In genomic region chr12:129903092-129903945, GRCh38 we compare ENCODE assay signal across 18 cellular contexts. TPM values are rescaled to one million over a fixed set of nuclear protein-coding genes. Genes with fewer than 3 reads are reported as not detected.
DNase-seq lines count a peak whose midpoint lies in the region; ATAC-seq, FAIRE-seq and TF ChIP-seq lines count a peak whose summit lies in the region.
"Had no signal": no experiment of that assay in that cellular context is flagged by ENCODE, and none has a peak within 500 bp of the region (broad histone marks: within the 10 kb centered on the region; RNA-seq: fewer than 3 reads in every experiment).

No MANE protein-coding gene starts in this region.

- H4K8ac ChIP-seq in mesendoderm (ENCODE audit: low read depth, low read length): no peak overlapping the region

- peak overlapping the region; percentile 94 for H3K18ac ChIP-seq in mesendoderm (ENCODE audit: low read length)

- H2AK5ac ChIP-seq in mesendoderm (ENCODE audit: low read length): no peak overlapping the region

- H4K5ac ChIP-seq in mesendoderm (ENCODE audit: low read length): no peak overlapping the region

- no peak overlapping the region for H2BK5ac ChIP-seq in mesendoderm (ENCODE audit: low read length)

- ATAC-seq in natural killer cell treated with Interleukin-12 subunit alpha and Interleukin-12 subunit beta and Interleukin-15 and Interleukin-18, amount 100 ng/mL, for 72 hours: peak; percentile 40 to 45
- no peak for ATAC-seq in natural killer cell

- no peaks in the 10 kb centered on the region for H3K36me3 ChIP-seq in ectodermal cell (ENCODE audit: control insufficient read depth, insufficient read depth, low read length)
- H3K36me3 ChIP-seq in mesendoderm (ENCODE audit: control insufficient read depth, insufficient read depth, low read length): no peaks in the 10 kb centered on the region
- H3K36me3 ChIP-seq: ovary, Peyer's patch had no signal

- no peak overlapping the region for H3K4me3 Mint-ChIP-seq in natural killer cell treated with Interleukin-12 subunit alpha and Interleukin-12 subunit beta and Interleukin-15 and Interleukin-18, amount 100 ng/mL, for 72 hours
- no peak overlapping the region for H3K4me3 Mint-ChIP-seq in natural killer cell
- H3K4me3 Mint-ChIP-seq in endothelial cell (ENCODE audit: unreplicated experiment): no peak overlapping the region
- H3K4me3 Mint-ChIP-seq: activated naive CD8-positive, alpha-beta T cell; memory B cell had no signal

- peak overlapping the region; percentile 51 for H2BK120ac ChIP-seq in mesendoderm (ENCODE audit: low read depth, low read length)

- H3K27me3 ChIP-seq in ectodermal cell (ENCODE audit: control insufficient read depth, insufficient read depth, low read length, poor library complexity, severe bottlenecking) (peaks cover 83% of the 10 kb centered on the region), mesendoderm (ENCODE audit: insufficient read depth, low read length, poor library complexity) (peaks cover 4% of the 10 kb centered on the region)
- H3K27me3 ChIP-seq: ovary had no signal

- H3K27me3 Mint-ChIP-seq in natural killer cell treated with Interleukin-12 subunit alpha and Interleukin-12 subunit beta and Interleukin-15 and Interleukin-18, amount 100 ng/mL, for 72 hours: peaks cover 40 to 43% of the 10 kb centered on the region in 2 donors
- peaks cover 34 to 49% of the 10 kb centered on the region in 2 donors for H3K27me3 Mint-ChIP-seq in natural killer cell (ENCODE audit: low read depth in 2 of 2)
- peaks cover 23% of the 10 kb centered on the region for H3K27me3 Mint-ChIP-seq in endothelial cell (ENCODE audit: unreplicated experiment)

- peak overlapping the region; percentile 46 for H3K4me3 ChIP-seq in ectodermal cell (ENCODE audit: insufficient read depth, low read depth, low read length)
- H3K4me3 ChIP-seq in mesendoderm (ENCODE audit: low read length): peak overlapping the region; percentile 60
- H3K4me3 ChIP-seq: ovary, Peyer's patch had no signal

- intact Hi-C loops in natural killer cell (cut with micrococcal nuclease): no loop called here

- peak overlapping the region; percentile 85 for H3K23ac ChIP-seq in mesendoderm (ENCODE audit: low read length)

- peaks cover 12% of the 10 kb centered on the region for H3K79me2 ChIP-seq in mesendoderm (ENCODE audit: control insufficient read depth, insufficient read depth, low read length)

- no peaks in the 10 kb centered on the region for H3K36me3 Mint-ChIP-seq in natural killer cell treated with Interleukin-12 subunit alpha and Interleukin-12 subunit beta and Interleukin-15 and Interleukin-18, amount 100 ng/mL, for 72 hours
- H3K36me3 Mint-ChIP-seq in natural killer cell: no peaks in the 10 kb centered on the region
- H3K36me3 Mint-ChIP-seq in endothelial cell (ENCODE audit: low read depth, unreplicated experiment): peaks cover 11% of the 10 kb centered on the region
- H3K36me3 Mint-ChIP-seq: activated naive CD8-positive, alpha-beta T cell; memory B cell had no signal

- H3K27ac Mint-ChIP-seq in natural killer cell treated with Interleukin-12 subunit alpha and Interleukin-12 subunit beta and Interleukin-15 and Interleukin-18, amount 100 ng/mL, for 72 hours: no peak overlapping the region
- no peak overlapping the region for H3K27ac Mint-ChIP-seq in natural killer cell
- H3K27ac Mint-ChIP-seq in endothelial cell (ENCODE audit: unreplicated experiment): no peak overlapping the region
- H3K27ac Mint-ChIP-seq: activated naive CD8-positive, alpha-beta T cell; memory B cell had no signal

- FAIRE-seq in urothelium cell line (lab: Jason Lieb, UNC): no peak

- peak overlapping the region; percentile 70 for H3K4me2 ChIP-seq in mesendoderm (ENCODE audit: low read length)

- no peaks in the 10 kb centered on the region for H3K9me3 Mint-ChIP-seq in natural killer cell treated with Interleukin-12 subunit alpha and Interleukin-12 subunit beta and Interleukin-15 and Interleukin-18, amount 100 ng/mL, for 72 hours
- H3K9me3 Mint-ChIP-seq in natural killer cell: no peaks in the 10 kb centered on the region
- peaks cover 45% of the 10 kb centered on the region for H3K9me3 Mint-ChIP-seq in endothelial cell (ENCODE audit: unreplicated experiment)
- H3K9me3 Mint-ChIP-seq: memory B cell had no signal

- no peak for DNase-seq in natural killer cell treated with Interleukin-12 subunit alpha and Interleukin-12 subunit beta and Interleukin-15 and Interleukin-18, amount 100 ng/mL, for 72 hours (ENCODE audit: low spot score)
- no peak for DNase-seq in natural killer cell
- DNase-seq in mesendoderm: peak; percentile 63
- DNase-seq in urothelium cell line (ENCODE audit: low spot score): peak; percentile 26
- no peak for DNase-seq in NCI-H2081 treated with DMSO at 0.1 percent for 48 hours (lab: John Stamatoyannopoulos, UW)
- no peak for DNase-seq in endothelial cell (ENCODE audit: low spot score)
- DNase-seq in AG20443 (ENCODE audit: low spot score): no peak
- DNase-seq: ACHN; activated CD4-positive, CD25-positive, alpha-beta regulatory T cell treated with anti-CD3 and anti-CD28 coated beads, Interleukin-2, amount 50 U/mL, for 72 hours; Calu3; hippocampal formation; NCI-H2171 treated with DMSO at 0.1 percent for 48 hours; ovary; Peyer's patch; T-helper 1 cell had no signal

- H2BK15ac ChIP-seq in mesendoderm (replicated peaks; ENCODE audit: low read depth): no peak overlapping the region

- peak overlapping the region; percentile 89 for H3K56ac ChIP-seq in mesendoderm (ENCODE audit: low read length)

- peak overlapping the region; percentile 93 for H3K4ac ChIP-seq in mesendoderm (ENCODE audit: low read depth, low read length)

- H3K79me1 ChIP-seq in mesendoderm (ENCODE audit: low read length): peaks cover 10% of the 10 kb centered on the region

- peak overlapping the region; percentile 81 for H3K9ac ChIP-seq in mesendoderm (ENCODE audit: low read length)

- H3K4me1 Mint-ChIP-seq in natural killer cell treated with Interleukin-12 subunit alpha and Interleukin-12 subunit beta and Interleukin-15 and Interleukin-18, amount 100 ng/mL, for 72 hours (ENCODE audit: low read depth in 2 of 2): no peaks in the 10 kb centered on the region
- H3K4me1 Mint-ChIP-seq in natural killer cell (no peaks in the 10 kb centered on the region), endothelial cell (ENCODE audit: unreplicated experiment) (no peaks in the 10 kb centered on the region)
- H3K4me1 Mint-ChIP-seq: memory B cell had no signal

- TF ChIP-seq CTCF in natural killer cell (IDR thresholded peaks at IDR 0.05) (no peak), endothelial cell (IDR thresholded peaks at IDR 0.05; ENCODE audit: unreplicated experiment) (no peak)

- WGBS in ectodermal cell, 2 experiments: 0 to 1% methylated on average over 93 of the region's 93 CpGs
- WGBS in mesendoderm (ENCODE audit: extremely low coverage, insufficient coverage, low lambda C conversion rate): no CpG with 5 or more reads among the region's 93 CpGs

- H3K4me1 ChIP-seq in ectodermal cell (ENCODE audit: control insufficient read depth, insufficient read depth, low read length) (peaks cover 3% of the 10 kb centered on the region), mesendoderm (ENCODE audit: control insufficient read depth, low read depth, low read length) (no peaks in the 10 kb centered on the region)
- H3K4me1 ChIP-seq: Peyer's patch had no signal

- no peaks in the 10 kb centered on the region for H3K9me3 ChIP-seq in ectodermal cell (ENCODE audit: control insufficient read depth, low read length)
- H3K9me3 ChIP-seq: ovary, Peyer's patch had no signal

- H3K27ac ChIP-seq in ectodermal cell (ENCODE audit: insufficient read depth, low read depth, low read length, poor library complexity, severe bottlenecking) (no peak overlapping the region), mesendoderm (ENCODE audit: low read depth, low read length) (no peak overlapping the region)
- H3K27ac ChIP-seq: ovary, Peyer's patch had no signal

RNA-seq across cellular contexts. Expression of gene TMEM132D, which starts 0.5 kb away (rescaled TPM):
- not detected for total RNA-seq in natural killer cell treated with Interleukin-12 subunit alpha and Interleukin-12 subunit beta and Interleukin-15 and Interleukin-18, amount 100 ng/mL, for 72 hours
- total RNA-seq in natural killer cell (not detected), endothelial cell (ENCODE audit: unreplicated experiment) (not detected)
- 0.74 TPM for polyA plus RNA-seq in ectodermal cell (2013, experiment 1 of 4)
- 0.78 TPM for polyA plus RNA-seq in ectodermal cell (2013, experiment 2 of 4)
- polyA plus RNA-seq in ectodermal cell (2013, experiment 3 of 4): 0.48 TPM
- 0.65 TPM for polyA plus RNA-seq in ectodermal cell (2013, experiment 4 of 4)
- 3.6 TPM for polyA plus RNA-seq in mesendoderm (2013, experiment 1 of 2)
- polyA plus RNA-seq in mesendoderm (2013, experiment 2 of 2): 3.7 TPM
- total RNA-seq: Calu3, ovary had no signal

Comparison
In these comparisons a context has a peak if more than half of its experiments do, and no peak if none do; other contexts are left out.
1. ATAC-seq: peak in natural killer cell treated with Interleukin-12 subunit alpha and Interleukin-12 subunit beta and Interleukin-15 and Interleukin-18, amount 100 ng/mL, for 72 hours (2 of 2); none in natural killer cell (0 of 3).
2. DNase-seq: peak in mesendoderm (single experiment) and urothelium cell line (single experiment); none in natural killer cell treated with Interleukin-12 subunit alpha and Interleukin-12 subunit beta and Interleukin-15 and Interleukin-18, amount 100 ng/mL, for 72 hours (single experiment), natural killer cell (single experiment), NCI-H2081 treated with DMSO at 0.1 percent for 48 hours (single experiment), endothelial cell (single experiment) and AG20443 (single experiment).